ENCODE assay signal across 1 cellular context in the genomic region with DNA sequence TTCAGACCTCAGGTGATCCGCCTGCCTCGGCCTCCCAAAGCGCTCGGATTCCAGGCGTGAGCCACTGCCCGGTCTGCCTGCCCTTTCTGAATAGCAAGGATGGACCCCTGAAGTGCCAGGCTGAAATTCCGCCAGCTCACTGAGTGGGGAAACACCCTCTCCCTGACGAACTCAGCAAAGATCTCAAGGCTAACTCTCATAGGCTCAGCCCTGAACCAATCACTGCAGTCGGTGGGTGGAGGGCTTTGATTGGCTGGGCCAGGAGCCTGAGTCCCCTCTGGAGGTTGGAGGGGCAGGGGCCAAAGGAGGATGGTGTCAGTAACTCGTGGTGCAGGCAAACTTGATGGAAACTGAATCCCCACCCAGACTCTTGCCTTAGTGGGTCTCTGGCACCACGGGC.
TF ChIP-seq lines count a peak whose summit lies in the region.

No MANE protein-coding gene starts in this region.

TF ChIP-seq in Ishikawa, 13 proteins besides CTCF, POLR2A, EP300 and RAD21 (continued from another document):
- TF ChIP-seq, protein P1, sequence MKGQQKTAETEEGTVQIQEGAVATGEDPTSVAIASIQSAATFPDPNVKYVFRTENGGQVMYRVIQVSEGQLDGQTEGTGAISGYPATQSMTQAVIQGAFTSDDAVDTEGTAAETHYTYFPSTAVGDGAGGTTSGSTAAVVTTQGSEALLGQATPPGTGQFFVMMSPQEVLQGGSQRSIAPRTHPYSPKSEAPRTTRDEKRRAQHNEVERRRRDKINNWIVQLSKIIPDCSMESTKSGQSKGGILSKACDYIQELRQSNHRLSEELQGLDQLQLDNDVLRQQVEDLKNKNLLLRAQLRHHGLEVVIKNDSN (IDR thresholded peaks at IDR 0.05), result no peak
- no peak for TF ChIP-seq TCF12 (IDR thresholded peaks at IDR 0.05; ENCODE audit: low read depth)
